ENCODE assay signal across 8 cellular contexts in genomic region chr5:132263548-132264261, GRCh38. TPM values are rescaled to one million over a fixed set of nuclear protein-coding genes. Genes with fewer than 3 reads are reported as not detected.
DNase-seq lines count a peak whose midpoint lies in the region; ATAC-seq and TF ChIP-seq lines count a peak whose summit lies in the region.

No MANE protein-coding gene starts in this region.

- DNase-seq in right atrium auricular region (ENCODE audit: low spot score) (peak; percentile 73), Right ventricle myocardium superior (no peak), astrocyte of the spinal cord (ENCODE audit: low read depth, low spot score) (peak; percentile 92), memory B cell (ENCODE audit: low spot score in 2 of 2) (no peak), ureter (ENCODE audit: low spot score) (peak; percentile 64), germinal center (ENCODE audit: low spot score) (no peak), NCI-H1436 treated with DMSO at 0.1 percent for 48 hours (lab: John Stamatoyannopoulos, UW) (no peak)

- peak overlapping the region; percentile 75 to 76 for H3K27ac ChIP-seq in right atrium auricular region

- H3K4me1 ChIP-seq in right atrium auricular region, result peaks cover 0 to 83% of the 10 kb centered on the region in 2 donors

- H3K36me3 Mint-ChIP-seq in memory B cell, result no peaks in the 10 kb centered on the region

- in situ Hi-C loops in astrocyte of the spinal cord (cut with HindIII; ENCODE audit: low sequenced_read_pairs), result no loop called here

- H3K27me3 ChIP-seq in right atrium auricular region, result no peaks in the 10 kb centered on the region

- no peaks in the 10 kb centered on the region for H3K9me3 Mint-ChIP-seq in memory B cell

- no peaks in the 10 kb centered on the region for H3K9me3 ChIP-seq in right atrium auricular region

- H3K27ac Mint-ChIP-seq in memory B cell, result no peak overlapping the region

- H3K4me3 Mint-ChIP-seq in memory B cell, result no peak overlapping the region

- TF ChIP-seq CTCF in right atrium auricular region (IDR thresholded peaks at IDR 0.05) (no peak), astrocyte of the spinal cord (IDR thresholded peaks at IDR 0.05; ENCODE audit: low read depth, low read length) (peak; percentile 32)

- no peaks in the 10 kb centered on the region for H3K4me1 Mint-ChIP-seq in memory B cell

- H3K36me3 ChIP-seq in right atrium auricular region, result peaks cover 10% of the 10 kb centered on the region

- intact Hi-C loops in Right ventricle myocardium superior (cut with DNase I), result no loop called here

- H3K4me3 ChIP-seq in right atrium auricular region, result no peak overlapping the region
- no peak overlapping the region for H3K4me3 ChIP-seq in astrocyte of the spinal cord (ENCODE audit: low read depth, low read length)

- ATAC-seq in Right ventricle myocardium superior (ENCODE audit: poor library complexity) (no peak), memory B cell (ENCODE audit: low read depth) (peak; percentile 34), GM21723 (IDR thresholded peaks at IDR 0.05; ENCODE audit: unreplicated experiment) (no peak)

- H3K27me3 Mint-ChIP-seq in memory B cell, result peaks cover 2% of the 10 kb centered on the region

RNA-seq across cellular contexts. Expression of gene PDLIM4, which starts 6.2 kb away (rescaled TPM):
- 10 to 100 TPM; 13.4 to 96.7 TPM for total RNA-seq in right atrium auricular region
- 5.2 TPM for total RNA-seq in Right ventricle myocardium superior
- 33.9 TPM for total RNA-seq in ureter

RNA-seq across cellular contexts. Expression of gene SLC22A4, which starts 30.5 kb away (rescaled TPM):
- 1 to 10 TPM; 1.5 to 2.8 TPM for total RNA-seq in right atrium auricular region
- total RNA-seq in Right ventricle myocardium superior, result 1.6 TPM
- total RNA-seq in ureter, result 3.1 TPM

RNA-seq across cellular contexts. Expression of gene P4HA2, which starts 36.1 kb away (rescaled TPM):
- total RNA-seq in right atrium auricular region, result 10 to 100 TPM; 60.5 to 65.4 TPM
- 77.2 TPM for total RNA-seq in Right ventricle myocardium superior
- 39.7 TPM for total RNA-seq in ureter

Comparison
In these comparisons a context has a peak if more than half of its experiments do, and no peak if none do; other contexts are left out.
1. DNase-seq: peak in right atrium auricular region (single experiment), astrocyte of the spinal cord (single experiment) and ureter (single experiment); none in Right ventricle myocardium superior (single experiment), memory B cell (0 of 2), germinal center (single experiment) and NCI-H1436 treated with DMSO at 0.1 percent for 48 hours (single experiment).